ENCODE assay signal across 16 cellular contexts in the genomic region with DNA sequence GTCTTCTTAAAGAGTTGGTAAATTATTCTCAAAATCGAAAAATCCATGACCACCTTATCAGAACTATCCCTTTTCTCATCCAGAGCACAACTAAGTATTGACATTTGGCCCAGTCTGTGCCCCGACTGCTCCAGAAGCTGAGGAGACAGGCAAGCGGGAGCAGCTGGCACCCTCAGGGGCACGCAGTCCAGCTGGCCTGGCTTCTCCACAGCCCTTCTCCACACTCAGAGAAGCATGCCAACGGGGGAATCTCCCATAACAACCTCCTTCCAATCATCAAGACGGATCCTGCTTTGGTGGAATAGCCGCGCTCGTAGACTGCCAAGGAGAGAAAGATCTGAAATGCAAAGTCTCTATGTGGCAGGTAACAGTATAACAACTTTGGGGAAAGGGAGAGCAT.
A peak's percentile ranks its signal among the peaks of the same experiment; 100 is the strongest.
DNase-seq lines count a peak whose midpoint lies in the region; ATAC-seq and TF ChIP-seq lines count a peak whose summit lies in the region.
"Had no signal": no experiment of that assay in that cellular context is flagged by ENCODE, and none has a peak within 500 bp of the region (broad histone marks: within the 10 kb centered on the region; RNA-seq: fewer than 3 reads in every experiment).

No MANE protein-coding gene starts in this region.

- DNase-seq in AG04450 (ENCODE audit: low read depth, low spot score) (no peak), myocyte (ENCODE audit: low read depth) (peak; percentile 58), Calu3 (no peak), OCI-M1 (lab: John Stamatoyannopoulos, UW) (no peak), aorta (no peak)
- no peak for DNase-seq in CD4-positive, alpha-beta T cell
- DNase-seq: amniotic stem cell, NCI-H187 treated with DMSO at 0.1 percent for 48 hours, NCI-H345, SW 1271, WERI-Rb-1 had no signal

- H3K4me1 ChIP-seq in aorta (ENCODE audit: control insufficient read depth in 1 of 2, insufficient read depth in 2 of 2, low read length in 2 of 2): peaks cover 0 to 2% of the 10 kb centered on the region in 2 donors

- H3K4me3 ChIP-seq in AG04450 (ENCODE audit: low read depth, low read length): no peak overlapping the region
- no peak overlapping the region for H3K4me3 ChIP-seq in aorta (ENCODE audit: low read length in 2 of 2)

- H3K27ac Mint-ChIP-seq in CD4-positive, alpha-beta T cell: peak overlapping the region; percentile 93
- H3K27ac Mint-ChIP-seq in activated naive CD8-positive, alpha-beta T cell: peak overlapping the region; percentile 88
- H3K27ac Mint-ChIP-seq in Calu3 (ENCODE audit: unreplicated experiment): no peak overlapping the region
- H3K27ac Mint-ChIP-seq: B cell, mesothelial cell of epicardium had no signal

- 28 to 29% methylated on average over 9 of the region's 9 CpGs for WGBS in aorta, 2 donors

- H3K27me3 Mint-ChIP-seq in CD4-positive, alpha-beta T cell: no peaks in the 10 kb centered on the region
- H3K27me3 Mint-ChIP-seq in activated naive CD8-positive, alpha-beta T cell: no peaks in the 10 kb centered on the region
- H3K27me3 Mint-ChIP-seq in Calu3 (ENCODE audit: unreplicated experiment): no peaks in the 10 kb centered on the region

- H3K36me3 ChIP-seq in aorta (ENCODE audit: control insufficient read depth in 1 of 2, insufficient read depth in 2 of 2, low read length in 1 of 2): no peaks in the 10 kb centered on the region

- TF ChIP-seq CTCF in AG04450 (IDR thresholded peaks at IDR 0.05; ENCODE audit: low read depth, low read length) (no peak), Calu3 (IDR thresholded peaks at IDR 0.05; ENCODE audit: unreplicated experiment) (no peak)
- no peak for TF ChIP-seq CTCF in CD4-positive, alpha-beta T cell (IDR thresholded peaks at IDR 0.05)

- H3K9me3 Mint-ChIP-seq in CD4-positive, alpha-beta T cell: no peaks in the 10 kb centered on the region
- H3K9me3 Mint-ChIP-seq in activated naive CD8-positive, alpha-beta T cell (ENCODE audit: low read depth): no peaks in the 10 kb centered on the region
- no peaks in the 10 kb centered on the region for H3K9me3 Mint-ChIP-seq in Calu3 (ENCODE audit: low read depth, unreplicated experiment)
- H3K9me3 Mint-ChIP-seq: mesothelial cell of epicardium had no signal

- intact Hi-C loops in CD4-positive, alpha-beta T cell (cut with DNase I, micrococcal nuclease): loop anchor here in 1 of 2 experiments (5.0 to 10.0 kb wide), 2 partner anchors 47 to 581 kb away; no protein-coding TSS in a partner anchor
- intact Hi-C loops in Calu3 (cut with micrococcal nuclease; ENCODE audit: unreplicated experiment): no loop called here
- intact Hi-C loops in aorta (cut with DNase I): no loop called here

- peak overlapping the region; percentile 11 for H3K27ac ChIP-seq in AG04450 (ENCODE audit: low read depth, low read length)
- H3K27ac ChIP-seq in CD4-positive, alpha-beta T cell (ENCODE audit: low read depth, low read length): peak overlapping the region; percentile 23
- no peak overlapping the region for H3K27ac ChIP-seq in aorta (ENCODE audit: low read depth in 1 of 2, low read length in 2 of 2)
- H3K27ac ChIP-seq: neutrophil, WERI-Rb-1 had no signal

- peaks cover 18% of the 10 kb centered on the region for H3K36me3 Mint-ChIP-seq in CD4-positive, alpha-beta T cell (ENCODE audit: low read depth)
- H3K36me3 Mint-ChIP-seq in activated naive CD8-positive, alpha-beta T cell: peaks cover 8% of the 10 kb centered on the region
- peaks cover 4% of the 10 kb centered on the region for H3K36me3 Mint-ChIP-seq in Calu3 (ENCODE audit: insufficient read depth, unreplicated experiment)

- CTCF ChIA-PET in AG04450 (lab: Charles Lee) (interaction anchor here (1.0 kb wide), 1 partner anchor 10 kb away, joined by 4 read pairs; no protein-coding TSS in a partner anchor), Calu3 (lab: Charles Lee) (no interaction called here)
- CTCF ChIA-PET in CD4-positive, alpha-beta T cell (lab: Charles Lee): interaction anchor here (1.1 to 1.6 kb wide), 7 partner anchors 9 to 86 kb away, joined by 3 to 11 read pairs (median 6); partner anchors contain the start of gene AFAP1

- H3K4me3 Mint-ChIP-seq in CD4-positive, alpha-beta T cell: peak overlapping the region; percentile 68
- peak overlapping the region; percentile 74 for H3K4me3 Mint-ChIP-seq in activated naive CD8-positive, alpha-beta T cell
- no peak overlapping the region for H3K4me3 Mint-ChIP-seq in Calu3 (ENCODE audit: low read depth, unreplicated experiment)
- H3K4me3 Mint-ChIP-seq: B cell, mesothelial cell of epicardium had no signal

- no peak for ATAC-seq in CD4-positive, alpha-beta T cell (ENCODE audit: poor library complexity)
- ATAC-seq in aorta (ENCODE audit: low FRiP score): no peak
- ATAC-seq: sciatic nerve had no signal

- no peaks in the 10 kb centered on the region; the same call in 1 of the 2 replicates for H3K9me3 ChIP-seq in AG04450 (ENCODE audit: control insufficient read depth, insufficient read depth, low read length)
- no peaks in the 10 kb centered on the region for H3K9me3 ChIP-seq in CD4-positive, alpha-beta T cell (ENCODE audit: control insufficient read depth, low read length)
- H3K9me3 ChIP-seq in aorta (ENCODE audit: control insufficient read depth, low read length): no peaks in the 10 kb centered on the region
- H3K9me3 ChIP-seq: neutrophil had no signal

- no TSS peak for BruUV-seq in Calu3 (replicated peaks; lab: Mats Ljungman, UMichigan)

- H3K4me1 Mint-ChIP-seq in CD4-positive, alpha-beta T cell (ENCODE audit: low read depth): peaks cover 78% of the 10 kb centered on the region
- H3K4me1 Mint-ChIP-seq in activated naive CD8-positive, alpha-beta T cell (ENCODE audit: low read depth): peaks cover 82% of the 10 kb centered on the region
- H3K4me1 Mint-ChIP-seq in Calu3 (ENCODE audit: low read depth, unreplicated experiment): peaks cover 10% of the 10 kb centered on the region
- H3K4me1 Mint-ChIP-seq: B cell had no signal

- H3K27me3 ChIP-seq in AG04450 (ENCODE audit: control insufficient read depth, insufficient read depth, low read length) (no peaks in the 10 kb centered on the region), aorta (ENCODE audit: control insufficient read depth in 1 of 2, insufficient read depth in 2 of 2, low read length in 1 of 2) (no peaks in the 10 kb centered on the region)
- no peaks in the 10 kb centered on the region for H3K27me3 ChIP-seq in CD4-positive, alpha-beta T cell (ENCODE audit: control insufficient read depth, insufficient read depth, low read length)
- H3K27me3 ChIP-seq: neutrophil had no signal

- POLR2A ChIA-PET in AG04450 (lab: Yijun Ruan, JAX): no interaction called here
- POLR2A ChIA-PET in CD4-positive, alpha-beta T cell (lab: Charles Lee): interaction anchor here (1.0 to 1.7 kb wide), 5 partner anchors 8 to 26 kb away, joined by 3 to 17 read pairs (median 7); no protein-coding TSS in a partner anchor

Comparison
In these comparisons a context has a peak if more than half of its experiments do, and no peak if none do; other contexts are left out.
1. H3K27ac ChIP-seq: peak in AG04450 (single experiment) and CD4-positive, alpha-beta T cell (single experiment); none in aorta (0 of 2).